In genomic region chr6:122491915-122492537, GRCh38 we compare ENCODE assay signal across 8 cellular contexts. TPM values are rescaled to one million over a fixed set of nuclear protein-coding genes. Genes with fewer than 3 reads are reported as not detected.
DNase-seq lines count a peak whose midpoint lies in the region; ATAC-seq, FAIRE-seq and TF ChIP-seq lines count a peak whose summit lies in the region.

No MANE protein-coding gene starts in this region.

- 81% methylated on average over 7 of the region's 7 CpGs for WGBS in smooth muscle cell (ENCODE audit: low lambda C conversion rate)

- H3K79me2 ChIP-seq in smooth muscle cell (ENCODE audit: low read depth), result peaks cover 98% of the 10 kb centered on the region

- no peaks in the 10 kb centered on the region for H3K27me3 ChIP-seq in smooth muscle cell (ENCODE audit: low read depth)

- H2AFZ ChIP-seq in smooth muscle cell (ENCODE audit: low read depth), result no peak overlapping the region

- peak; percentile 72 for TF ChIP-seq CTCF in smooth muscle cell (IDR thresholded peaks at IDR 0.05; ENCODE audit: borderline replicate concordance, insufficient read depth, poor library complexity, severe bottlenecking)

- H3K36me3 ChIP-seq in smooth muscle cell (ENCODE audit: low read depth), result peaks cover 11% of the 10 kb centered on the region

- ATAC-seq in HG02943 (IDR thresholded peaks at IDR 0.05; ENCODE audit: low read depth, unreplicated experiment), result peak; percentile 91

- H3K9me3 ChIP-seq in smooth muscle cell (replicated peaks; ENCODE audit: low read depth), result peaks cover 4% of the 10 kb centered on the region

- H3K4me1 ChIP-seq in smooth muscle cell (ENCODE audit: low read depth), result no peaks in the 10 kb centered on the region

- FAIRE-seq in A204.1 (lab: Jason Lieb, UNC) (peak; percentile 89), GM18507 (lab: Jason Lieb, UNC) (peak; percentile 86)

- no peak overlapping the region for H3K9ac ChIP-seq in smooth muscle cell (ENCODE audit: low read depth)

- H3K4me2 ChIP-seq in smooth muscle cell, result peak overlapping the region; percentile 17

- H3K4me3 ChIP-seq in smooth muscle cell, result no peak overlapping the region

- H3F3A ChIP-seq in smooth muscle cell (ENCODE audit: low read depth), result peaks cover 3% of the 10 kb centered on the region

- peak; percentile 17 for DNase-seq in GM18507 (ENCODE audit: extremely low spot score, insufficient read length, low read depth)
- DNase-seq in NCI-H187 (lab: John Stamatoyannopoulos, UW), result peak; percentile 60 to 63
- peak; percentile 12 to 67 (median 44) for DNase-seq in T-helper 2 cell
- peak in 51 of 58 donors; percentile 1 to 80 (median 39) for DNase-seq in anterior cingulate cortex (lab: John Stamatoyannopoulos, UW)
- DNase-seq in hepatic stellate cell (ENCODE audit: low spot score), result peak; percentile 44
- peak; percentile 3 for DNase-seq in smooth muscle cell (lab: John Stamatoyannopoulos, UW; ENCODE audit: unreplicated experiment)

- H4K20me1 ChIP-seq in smooth muscle cell (ENCODE audit: low read depth), result peaks cover 68% of the 10 kb centered on the region

- H3K27ac ChIP-seq in smooth muscle cell (ENCODE audit: low read depth), result peak overlapping the region; percentile 10

RNA-seq across cellular contexts. Expression of gene SERINC1, which starts 20.4 kb away (rescaled TPM):
- 233 and 301 TPM in 2 replicates for total RNA-seq in smooth muscle cell
- 136 and 144 TPM in 2 replicates for polyA plus RNA-seq in smooth muscle cell

Comparison
In these comparisons a context has a peak if more than half of its experiments do, and no peak if none do; other contexts are left out.
1. DNase-seq: peak in every context shown above with its lines; median percentile 62 in NCI-H187; 44 in T-helper 2 cell; 44 in hepatic stellate cell; 39 in anterior cingulate cortex; 17 in GM18507; 3 in smooth muscle cell.